Comparison of ENCODE assay signal across 8 cellular contexts in genomic region chr4:13626492-13627184, GRCh38. TPM values are rescaled to one million over a fixed set of nuclear protein-coding genes. Genes with fewer than 3 reads are reported as not detected.
DNase-seq lines count a peak whose midpoint lies in the region; ATAC-seq and TF ChIP-seq lines count a peak whose summit lies in the region.

No MANE protein-coding gene starts in this region.

- peak overlapping the region; percentile 89 for H3K4me3 Mint-ChIP-seq in MCF 10A (ENCODE audit: unreplicated experiment)

- no peaks in the 10 kb centered on the region for H3K9me3 Mint-ChIP-seq in MCF 10A (ENCODE audit: unreplicated experiment)

- peak overlapping the region; percentile 84 for H2AFZ ChIP-seq in ACC112 (ENCODE audit: low read length, unreplicated experiment)

- TF ChIP-seq CTCF in MCF 10A (IDR thresholded peaks at IDR 0.05; ENCODE audit: unreplicated experiment) (no peak), mucosa of descending colon (IDR thresholded peaks at IDR 0.05) (no peak)

- DNase-seq in HT-29 (ENCODE audit: low spot score) (peak; percentile 23), MCF 10A (ENCODE audit: unreplicated experiment) (peak; percentile 4), mucosa of descending colon (no peak), sciatic nerve (ENCODE audit: low spot score) (no peak)
- no peak for DNase-seq in activated CD4-positive, CD25-positive, alpha-beta regulatory T cell treated with anti-CD3 and anti-CD28 coated beads, Interleukin-2, amount 50 U/mL, for 72 hours

- no peaks in the 10 kb centered on the region for H3K27me3 ChIP-seq in ACC112 (ENCODE audit: insufficient read depth, low read length)

- H3K36me3 Mint-ChIP-seq in MCF 10A (ENCODE audit: insufficient read depth, unreplicated experiment) = peaks cover 7% of the 10 kb centered on the region

- POLR2A ChIA-PET in MCF 10A (lab: Yijun Ruan, JAX) = interaction anchor here (0.6 to 2.8 kb wide), 11 partner anchors 9 to 1384 kb away, joined by 3 to 16 read pairs (median 4); no protein-coding TSS in a partner anchor

- H3K27me3 Mint-ChIP-seq in MCF 10A (ENCODE audit: insufficient read depth, unreplicated experiment) = no peaks in the 10 kb centered on the region

- no peaks in the 10 kb centered on the region for H3K9me3 ChIP-seq in mucosa of descending colon

- peaks cover 20% of the 10 kb centered on the region for H3K4me1 ChIP-seq in ACC112 (ENCODE audit: control insufficient read depth, insufficient read depth, low read length, unreplicated experiment)
- peaks cover 10% of the 10 kb centered on the region for H3K4me1 ChIP-seq in mucosa of descending colon (ENCODE audit: low read depth)

- CTCF ChIA-PET in MCF 10A (lab: Yijun Ruan, JAX) = no interaction called here

- peak overlapping the region; percentile 46; the same call in 1 of the 2 replicates for H3K27ac ChIP-seq in ACC112 (ENCODE audit: low read depth, low read length)

- TSS peak; percentile 58 for BruUV-seq in MCF 10A (replicated peaks; lab: Mats Ljungman, UMichigan)

- no peak for ATAC-seq in mucosa of descending colon
- ATAC-seq in GM21526 (IDR thresholded peaks at IDR 0.05; ENCODE audit: low FRiP score, unreplicated experiment) = no peak
- ATAC-seq in sciatic nerve = no peak
- ATAC-seq in GM18520 (IDR thresholded peaks at IDR 0.05; ENCODE audit: unreplicated experiment) = no peak

- H3K27ac Mint-ChIP-seq in MCF 10A (ENCODE audit: low read depth, unreplicated experiment) = peak overlapping the region; percentile 99

- H3K4me3 ChIP-seq in ACC112 (ENCODE audit: low read depth, low read length) (peak overlapping the region; percentile 100), mucosa of descending colon (peak overlapping the region; percentile 54)

- no peaks in the 10 kb centered on the region for H3K36me3 ChIP-seq in ACC112 (ENCODE audit: insufficient read depth, low read length)
- H3K36me3 ChIP-seq in mucosa of descending colon (ENCODE audit: low read depth) = no peaks in the 10 kb centered on the region

- intact Hi-C loops in MCF 10A (cut with micrococcal nuclease) (loop anchor here (10.0 kb wide), 1 partner anchor 1378 kb away; the partner anchor contains the start of gene CPEB2), mucosa of descending colon (cut with DNase I, micrococcal nuclease) (no loop called here), sciatic nerve (cut with DNase I) (no loop called here)

- peaks cover 51% of the 10 kb centered on the region for H3K79me2 ChIP-seq in ACC112 (ENCODE audit: control insufficient read depth, insufficient read depth, low read length, unreplicated experiment)

- H3K4me1 Mint-ChIP-seq in MCF 10A (ENCODE audit: insufficient read depth, unreplicated experiment) = peaks cover 27% of the 10 kb centered on the region

RNA-seq across cellular contexts. Expression of gene BOD1L1, which starts 0.9 kb away (rescaled TPM):
- total RNA-seq in HT-29 (2014; rRNA removed; shearing (Covaris generic)) = 9.9 and 13.0 TPM in 2 replicates
- total RNA-seq in MCF 10A (2022) (46.8 and 55.4 TPM in 2 replicates), mucosa of descending colon (10 to 100 TPM; 29.6 to 46.2 (median 39.3) TPM), sciatic nerve (55.2 TPM)

Comparison
In these comparisons a context has a peak if more than half of its experiments do, and no peak if none do; other contexts are left out.
1. DNase-seq: peak in HT-29 (single experiment) and MCF 10A (single experiment); none in mucosa of descending colon (0 of 3), sciatic nerve (single experiment) and activated CD4-positive, CD25-positive, alpha-beta regulatory T cell treated with anti-CD3 and anti-CD28 coated beads, Interleukin-2, amount 50 U/mL, for 72 hours (single experiment).